Comparison of ENCODE assay signal across 12 cellular contexts in the genomic region with DNA sequence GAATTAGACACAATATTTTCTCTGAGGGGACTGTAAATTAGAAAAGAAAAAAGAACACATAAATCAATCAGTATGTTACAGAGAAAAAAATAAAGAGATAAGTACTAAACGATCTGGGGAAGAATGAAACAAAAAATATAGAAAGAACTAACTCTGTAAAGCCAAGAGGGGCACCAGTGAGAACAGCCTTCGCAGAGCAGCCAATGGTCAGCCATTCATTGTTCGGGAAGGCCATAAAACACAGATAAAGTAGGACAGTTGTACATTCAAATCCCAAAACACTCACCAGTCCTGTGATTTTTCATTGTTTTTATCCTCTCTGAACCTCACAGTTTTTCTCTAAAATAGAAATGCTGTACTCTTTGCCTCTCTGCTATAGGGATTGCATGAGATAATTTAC.
DNase-seq lines count a peak whose midpoint lies in the region; ATAC-seq, FAIRE-seq and TF ChIP-seq lines count a peak whose summit lies in the region.
"Had no signal": no experiment of that assay in that cellular context is flagged by ENCODE, and none has a peak within 500 bp of the region (broad histone marks: within the 10 kb centered on the region; RNA-seq: fewer than 3 reads in every experiment).

No MANE protein-coding gene starts in this region.

- no TSS peak for BruUV-seq in PC-3 (replicated peaks; lab: Mats Ljungman, UMichigan)

- H3K79me2 ChIP-seq in PC-3 (ENCODE audit: low read length) (no peaks in the 10 kb centered on the region), osteoblast (ENCODE audit: insufficient read depth, low read length) (peaks cover 2% of the 10 kb centered on the region)

- H3K4me1 ChIP-seq in PC-3 (ENCODE audit: insufficient read depth, low read length) (peaks cover 18% of the 10 kb centered on the region), endodermal cell (ENCODE audit: control insufficient read depth, insufficient read depth, low read length) (peaks cover 3% of the 10 kb centered on the region), osteoblast (ENCODE audit: insufficient read depth, low read length) (peaks cover 17% of the 10 kb centered on the region), kidney (ENCODE audit: control insufficient read depth in 1 of 2, insufficient read depth in 1 of 2, low read depth in 1 of 2, low read length in 2 of 2) (no peaks in the 10 kb centered on the region)
- H3K4me1 ChIP-seq: psoas muscle had no signal

- 0 out of 2 replicates have a peak, but pooled peaks have one; percentile 20 for ATAC-seq in PC-3
- no peak for ATAC-seq in GM21447 (IDR thresholded peaks at IDR 0.05; ENCODE audit: unreplicated experiment)
- ATAC-seq: psoas muscle had no signal

- H4K20me1 ChIP-seq in PC-3 (ENCODE audit: low read length), result no peaks in the 10 kb centered on the region
- H4K20me1 ChIP-seq in osteoblast (ENCODE audit: insufficient read depth, low read length), result no peaks in the 10 kb centered on the region

- 92 to 94% methylated on average over 3 of the region's 3 CpGs for WGBS in endodermal cell (ENCODE audit: insufficient coverage in 1 of 2, insufficient read length in 1 of 2), 2 experiments

- H2AFZ ChIP-seq in PC-3 (ENCODE audit: low read length) (no peak overlapping the region), osteoblast (ENCODE audit: low read length) (no peak overlapping the region)

- CTCF ChIA-PET in PC-3 (lab: Charles Lee), result no interaction called here

- H3K4me2 ChIP-seq in PC-3 (ENCODE audit: low read length), result no peak overlapping the region
- peak overlapping the region; percentile 4 for H3K4me2 ChIP-seq in osteoblast (ENCODE audit: insufficient read depth, low read length)

- H3K4me1 Mint-ChIP-seq in endodermal cell, result no peaks in the 10 kb centered on the region

- H3K4me3 Mint-ChIP-seq in endodermal cell, result no peak overlapping the region

- H3F3A ChIP-seq in PC-3 (ENCODE audit: low read length, unreplicated experiment), result no peaks in the 10 kb centered on the region

- H3K27ac ChIP-seq in PC-3 (ENCODE audit: low read length), result no peak overlapping the region
- no peak overlapping the region for H3K27ac ChIP-seq in endodermal cell (ENCODE audit: low read depth, low read length)
- H3K27ac ChIP-seq in osteoblast (ENCODE audit: low read depth, low read length), result peak overlapping the region; percentile 68
- no peak overlapping the region for H3K27ac ChIP-seq in kidney (ENCODE audit: low read depth in 2 of 2, low read length in 2 of 2)
- H3K27ac ChIP-seq: psoas muscle had no signal

- peak; percentile 39 for DNase-seq in EH (ENCODE audit: low read depth)
- DNase-seq in PC-3, result no peak
- DNase-seq in endodermal cell, result no peak
- peak; percentile 15 for DNase-seq in osteoblast (ENCODE audit: insufficient read length, low spot score, missing footprints)
- no peak for DNase-seq in kidney
- no peak for DNase-seq in NCI-H510A treated with DMSO at 0.1 percent for 48 hours (lab: John Stamatoyannopoulos, UW)
- DNase-seq in cerebellar cortex (ENCODE audit: low spot score), result no peak
- DNase-seq: NCI-H2171 treated with DMSO at 0.1 percent for 48 hours had no signal

- no peaks in the 10 kb centered on the region for H3K27me3 Mint-ChIP-seq in endodermal cell (ENCODE audit: insufficient read depth)

- H3K36me3 Mint-ChIP-seq in endodermal cell (ENCODE audit: low read depth), result peaks cover 18% of the 10 kb centered on the region

- H3K9ac ChIP-seq in PC-3 (ENCODE audit: low read length) (no peak overlapping the region), endodermal cell (ENCODE audit: extremely low read depth, low read length, poor library complexity, severe bottlenecking) (no peak overlapping the region), kidney (ENCODE audit: low read length in 2 of 2) (no peak overlapping the region)

- H3K9me3 Mint-ChIP-seq in endodermal cell, result peaks cover 10% of the 10 kb centered on the region

- intact Hi-C loops in PC-3 (cut with micrococcal nuclease) (loop anchor here (10.0 kb wide), 1 partner anchor 370 kb away; no protein-coding TSS in a partner anchor), kidney (cut with DNase I) (loop anchor here (10.0 kb wide), 2 partner anchors 450 to 560 kb away; no protein-coding TSS in a partner anchor)

- H3K9me2 ChIP-seq in PC-3 (replicated peaks; ENCODE audit: low read length), result no peaks in the 10 kb centered on the region

- H3K4me3 ChIP-seq in PC-3 (ENCODE audit: low read length), result no peak overlapping the region
- no peak overlapping the region for H3K4me3 ChIP-seq in endodermal cell (ENCODE audit: low read length)
- no peak overlapping the region for H3K4me3 ChIP-seq in osteoblast (ENCODE audit: insufficient read depth, low read length)
- H3K4me3 ChIP-seq in kidney (ENCODE audit: low read length in 2 of 2), result no peak overlapping the region
- H3K4me3 ChIP-seq: psoas muscle had no signal

- POLR2A ChIA-PET in PC-3 (lab: Charles Lee; ENCODE audit: unreplicated experiment), result no interaction called here

- peak; percentile 17; the same call in 1 of the 2 replicates for TF ChIP-seq CTCF in PC-3 (conservative IDR thresholded peaks at IDR 0.05; ENCODE audit: low read depth, low read length)
- TF ChIP-seq CTCF in endodermal cell (conservative IDR thresholded peaks at IDR 0.05), result peak; percentile 40
- peak; percentile 32 for TF ChIP-seq CTCF in osteoblast (IDR thresholded peaks at IDR 0.05; ENCODE audit: extremely low read depth, low read depth, low read length)
- no peak for TF ChIP-seq CTCF in kidney (IDR thresholded peaks at IDR 0.05; ENCODE audit: borderline replicate concordance, extremely low read depth, insufficient read depth)

- H3K36me3 ChIP-seq in PC-3 (ENCODE audit: low read depth, low read length) (no peaks in the 10 kb centered on the region), endodermal cell (ENCODE audit: control insufficient read depth, insufficient read depth, low read length) (no peaks in the 10 kb centered on the region), osteoblast (ENCODE audit: insufficient read depth, low read length) (no peaks in the 10 kb centered on the region), kidney (ENCODE audit: control insufficient read depth in 1 of 2, insufficient read depth in 2 of 2, low read length in 2 of 2) (no peaks in the 10 kb centered on the region)

- no peak overlapping the region for H3K27ac Mint-ChIP-seq in endodermal cell

- H3K9me3 ChIP-seq in PC-3 (ENCODE audit: low read length), result no peaks in the 10 kb centered on the region
- peaks cover 25% of the 10 kb centered on the region for H3K9me3 ChIP-seq in endodermal cell (ENCODE audit: control insufficient read depth, low read length)
- no peaks in the 10 kb centered on the region for H3K9me3 ChIP-seq in osteoblast (ENCODE audit: low read depth, low read length)
- no peaks in the 10 kb centered on the region for H3K9me3 ChIP-seq in kidney (ENCODE audit: control insufficient read depth in 1 of 2, low read length in 2 of 2)
- H3K9me3 ChIP-seq: psoas muscle had no signal

- H3K27me3 ChIP-seq in PC-3 (ENCODE audit: low read length), result no peaks in the 10 kb centered on the region
- no peaks in the 10 kb centered on the region for H3K27me3 ChIP-seq in endodermal cell (ENCODE audit: control insufficient read depth, insufficient read depth, low read length, poor library complexity, severe bottlenecking)
- H3K27me3 ChIP-seq in osteoblast (ENCODE audit: insufficient read depth, low read length), result no peaks in the 10 kb centered on the region

- FAIRE-seq in kidney (lab: Jason Lieb, UNC), result no peak
- FAIRE-seq: GM12892, keratinocyte had no signal

Comparison
In these comparisons a context has a peak if more than half of its experiments do, and no peak if none do; other contexts are left out.
1. DNase-seq: peak in EH (single experiment) and osteoblast (single experiment); none in PC-3 (single experiment), endodermal cell (single experiment), kidney (single experiment), NCI-H510A treated with DMSO at 0.1 percent for 48 hours (single experiment) and cerebellar cortex (single experiment).